16 cellular contexts compared by ENCODE assay signal in genomic region chr9:7318920-7319319, GRCh38.
DNase-seq lines count a peak whose midpoint lies in the region; ATAC-seq, FAIRE-seq and TF ChIP-seq lines count a peak whose summit lies in the region.
"Had no signal": no experiment of that assay in that cellular context is flagged by ENCODE, and none has a peak within 500 bp of the region (broad histone marks: within the 10 kb centered on the region; RNA-seq: fewer than 3 reads in every experiment).

No MANE protein-coding gene starts in this region.

- H3K4me3 ChIP-seq in BE2C (ENCODE audit: low read depth, low read length) (no peak overlapping the region), HFF-Myc (replicated peaks; ENCODE audit: low read depth, low read length) (no peak overlapping the region), astrocyte (ENCODE audit: insufficient read depth, low read depth, low read length) (no peak overlapping the region), HepG2 (replicated peaks in 1 of 3; ENCODE audit: insufficient read depth in 1 of 3, low read depth in 2 of 3, low read length in 3 of 3) (no peak overlapping the region)
- H3K4me3 ChIP-seq: HAP-1, MG63, SJCRH30 had no signal

- H4K20me1 ChIP-seq in astrocyte (ENCODE audit: insufficient read depth, low read length) = no peaks in the 10 kb centered on the region
- no peaks in the 10 kb centered on the region for H4K20me1 ChIP-seq in HepG2 (ENCODE audit: insufficient read depth, low read length)

- no peaks in the 10 kb centered on the region for H3K36me3 Mint-ChIP-seq in astrocyte (ENCODE audit: low read depth, unreplicated experiment)

- in situ Hi-C loops in HepG2 (cut with HindIII; ENCODE audit: extremely low pct_ligation_motif_present, low pct_unique_long_range_greater_than_20kb) = no loop called here

- H3K4me1 ChIP-seq in BE2C (peaks cover 7% of the 10 kb centered on the region), astrocyte (ENCODE audit: insufficient read depth, low read length) (no peaks in the 10 kb centered on the region), HepG2 (ENCODE audit: insufficient read depth, low read length) (peaks cover 7% of the 10 kb centered on the region; the same call in 1 of the 2 replicates)

- intact Hi-C loops in HepG2 (cut with micrococcal nuclease; ENCODE audit: unreplicated experiment) = no loop called here

- TF ChIP-seq POLR2A in HepG2 (IDR thresholded peaks at IDR 0.05; ENCODE audit: insufficient read depth in 1 of 2, low read depth in 2 of 2, low read length in 2 of 2) = no peak

- H3K27ac Mint-ChIP-seq in astrocyte (ENCODE audit: unreplicated experiment) = peak overlapping the region; percentile 29

- H3K9me3 Mint-ChIP-seq in astrocyte (ENCODE audit: unreplicated experiment) = peaks cover 6% of the 10 kb centered on the region

- no peaks in the 10 kb centered on the region for H3K27me3 ChIP-seq in BE2C
- no peaks in the 10 kb centered on the region for H3K27me3 ChIP-seq in astrocyte (ENCODE audit: insufficient read depth, low read length)
- H3K27me3 ChIP-seq in HepG2 (ENCODE audit: control insufficient read depth in 1 of 2, insufficient read depth in 2 of 2, low read length in 2 of 2) = no peaks in the 10 kb centered on the region
- H3K27me3 ChIP-seq: MG63, SJCRH30 had no signal

- POLR2A ChIA-PET in HepG2 (lab: Yijun Ruan, JAX) = no interaction called here

- H3K4me1 Mint-ChIP-seq in astrocyte (ENCODE audit: low read depth, unreplicated experiment) = peaks cover 47% of the 10 kb centered on the region

- TF ChIP-seq EP300 in HepG2 (IDR thresholded peaks at IDR 0.05; ENCODE audit: low read depth in 2 of 2, low read length in 2 of 2) (no peak), HepG2 (CRISPR knock-in tag; IDR thresholded peaks at IDR 0.05; ENCODE audit: borderline replicate concordance) (no peak)

- no peaks in the 10 kb centered on the region for H3K27me3 Mint-ChIP-seq in astrocyte (ENCODE audit: low read depth, unreplicated experiment)

- H3K9me3 ChIP-seq in BE2C = no peaks in the 10 kb centered on the region
- peaks cover 4% of the 10 kb centered on the region for H3K9me3 ChIP-seq in astrocyte (ENCODE audit: insufficient read depth, low read depth, low read length)
- peaks cover 5% of the 10 kb centered on the region; the same call in 1 of the 2 replicates for H3K9me3 ChIP-seq in HepG2 (ENCODE audit: low read length)
- H3K9me3 ChIP-seq: HAP-1, MG63, SJCRH30 had no signal

- peak; percentile 19 for TF ChIP-seq CTCF in BE2C (IDR thresholded peaks at IDR 0.05; ENCODE audit: low read depth, low read length)
- peak; percentile 27 for TF ChIP-seq CTCF in HFF-Myc (IDR thresholded peaks at IDR 0.05; ENCODE audit: low read depth, low read length, missing control alignments)
- TF ChIP-seq CTCF in astrocyte (IDR thresholded peaks at IDR 0.05; ENCODE audit: insufficient read depth, low read depth, low read length) = no peak
- TF ChIP-seq CTCF in HepG2 (CRISPR knock-in tag; IDR thresholded peaks at IDR 0.05) = no peak

- no peak overlapping the region for H3K4me3 Mint-ChIP-seq in astrocyte (ENCODE audit: unreplicated experiment)

- H2AFZ ChIP-seq in astrocyte (ENCODE audit: low read depth, low read length) (no peak overlapping the region), HepG2 (ENCODE audit: low read length) (no peak overlapping the region)

- H3K27ac ChIP-seq in astrocyte (ENCODE audit: low read depth, low read length) = no peak overlapping the region
- H3K27ac ChIP-seq in HepG2 (ENCODE audit: extremely low read length, insufficient read depth, low read length) = no peak overlapping the region
- H3K27ac ChIP-seq: C4-2B had no signal

- H3K4me2 ChIP-seq in astrocyte (ENCODE audit: low read length) = no peak overlapping the region
- no peak overlapping the region for H3K4me2 ChIP-seq in HepG2 (ENCODE audit: low read depth, low read length)

- H3K9ac ChIP-seq in astrocyte (ENCODE audit: low read length) (no peak overlapping the region), HepG2 (ENCODE audit: insufficient read depth, low read depth, low read length) (no peak overlapping the region)

- no TSS peak for BruUV-seq in HepG2 (replicated peaks; lab: Mats Ljungman, UMichigan)

- CTCF ChIA-PET in HepG2 (lab: Yijun Ruan, JAX; ENCODE audit: low intra/inter-chr PET ratio, low total read pairs) = no interaction called here

- H3K79me2 ChIP-seq in astrocyte (ENCODE audit: insufficient read depth, low read length) = no peaks in the 10 kb centered on the region
- no peaks in the 10 kb centered on the region for H3K79me2 ChIP-seq in HepG2 (ENCODE audit: insufficient read depth, low read length)

- no peak for ATAC-seq in HepG2
- ATAC-seq in HG02885 (IDR thresholded peaks at IDR 0.05; ENCODE audit: poor library complexity, unreplicated experiment) = no peak
- ATAC-seq: PC-3 had no signal

- H3K36me3 ChIP-seq in BE2C (no peaks in the 10 kb centered on the region), astrocyte (ENCODE audit: insufficient read depth, low read length) (no peaks in the 10 kb centered on the region), HepG2 (replicated peaks in 1 of 2; ENCODE audit: control insufficient read depth in 1 of 2, insufficient read depth in 2 of 2, low read length in 2 of 2) (no peaks in the 10 kb centered on the region)
- H3K36me3 ChIP-seq: HAP-1, MG63, SJCRH30 had no signal

- TF ChIP-seq RAD21 in HepG2 (CRISPR knock-in tag; IDR thresholded peaks at IDR 0.05) = no peak

- FAIRE-seq in astrocyte (lab: Jason Lieb, UNC) (no peak), HepG2 (lab: Jason Lieb, UNC) (no peak)

- DNase-seq in BE2C = no peak
- DNase-seq in HFF-Myc (ENCODE audit: extremely low read depth, low read depth) = no peak
- DNase-seq in astrocyte (ENCODE audit: low read depth) = no peak
- DNase-seq in HepG2 (ENCODE audit: low spot score) = no peak
- DNase-seq in SW 1271 (lab: John Stamatoyannopoulos, UW) = no peak
- no peak for DNase-seq in NCI-H2107 (lab: John Stamatoyannopoulos, UW)
- DNase-seq: GDM1, MG63, NCI-H1105 treated with DMSO at 0.1 percent for 48 hours, NCI-H1694 treated with DMSO at 0.1 percent for 48 hours, NCI-H526 treated with DMSO at 0.1 percent for 48 hours, PC-3, SJCRH30 had no signal

- WGBS in HepG2 (ENCODE audit: low lambda C conversion rate) = 30% methylated on average over 2 of the region's 2 CpGs

TF ChIP-seq in HepG2, 621 proteins besides CTCF, POLR2A, EP300 and RAD21:
- TF ChIP-seq SP2 (CRISPR knock-in tag; IDR thresholded peaks at IDR 0.05) (no peak), STAG1 (CRISPR knock-in tag; IDR thresholded peaks at IDR 0.05) (peak; percentile 29; the same call in 1 of the 2 replicates), MBD4 (IDR thresholded peaks at IDR 0.05; ENCODE audit: borderline replicate concordance, low read length) (no peak), SETDB1 (CRISPR knock-in tag; IDR thresholded peaks at IDR 0.05; ENCODE audit: borderline replicate concordance) (no peak)

Comparison
In these comparisons a context has a peak if more than half of its experiments do, and no peak if none do; other contexts are left out.
1. CTCF ChIP-seq: peak in BE2C (single experiment) and HFF-Myc (single experiment); none in astrocyte (single experiment) and HepG2 (single experiment).